Comparison of ENCODE assay signal across 13 cellular contexts in the genomic region with DNA sequence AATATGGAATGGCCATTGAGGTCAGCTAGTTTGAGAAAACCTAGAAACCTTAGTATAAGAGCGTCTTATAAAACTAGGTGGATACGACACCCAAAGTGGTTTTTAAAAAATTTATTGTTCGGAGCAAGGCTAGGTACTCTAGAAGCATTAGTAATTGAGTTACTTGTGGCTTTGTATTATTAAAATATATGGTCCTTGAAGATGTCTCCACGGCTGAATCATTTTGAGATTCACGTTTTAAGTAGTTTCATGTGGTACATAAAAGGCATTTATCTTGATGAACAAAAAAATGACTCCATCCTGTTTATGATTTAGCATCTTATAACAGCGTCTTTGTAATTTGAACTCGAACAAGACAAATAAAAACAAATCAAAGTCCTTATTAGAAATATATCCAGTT. TPM values are rescaled to one million over a fixed set of nuclear protein-coding genes. Genes with fewer than 3 reads are reported as not detected.
"Had no signal": no experiment of that assay in that cellular context is flagged by ENCODE, and none has a peak within 500 bp of the region (broad histone marks: within the 10 kb centered on the region; RNA-seq: fewer than 3 reads in every experiment).

No MANE protein-coding gene starts in this region.

RNA-seq across cellular contexts. Expression of gene FABP2, which starts 44.9 kb away (rescaled TPM):
- total RNA-seq: activated CD4-positive, alpha-beta memory T cell treated with anti-CD3 and anti-CD28 coated beads for 36 hours; activated CD4-positive, alpha-beta T cell treated with anti-CD3 and anti-CD28 coated beads, Interleukin-2, amount 10 ng/mL, durations not matched to agents 24 days and 14 days; activated CD8-positive, alpha-beta memory T cell treated with anti-CD3 and anti-CD28 coated beads for 36 hours; activated CD8-positive, alpha-beta T cell treated with anti-CD3 and anti-CD28 coated beads for 36 hours; activated T-cell treated with anti-CD3 and anti-CD28 coated beads, Interleukin-2, amount 50 U/mL, for 4 hours; activated T-cell treated with anti-CD3 and anti-CD28 coated beads, Interleukin-2, amount 50 U/mL, for 72 hours; activated T-helper 1 cell treated with anti-CD3 and anti-CD28 coated beads, Interleukin-12 subunit alpha, Interleukin-12 subunit beta, Interleukin-2, Interleukin-4 antibody, amounts not matched to agents 30 ng/mL and 10 ng/mL and 1 ng/mL, durations not matched to agents 14 hours and 24 hours and 36 hours; activated T-helper 2 cell treated with anti-CD3 and anti-CD28 coated beads, Interferon-gamma antibody, Interleukin-2, Interleukin-4, amounts not matched to agents 10 μg/mL and 5 μg/mL and 100 μg/mL, durations not matched to agents 14 hours and 24 hours and 36 hours; ascending aorta; bronchial epithelial cell; chondrocyte; T-helper 2 cell treated with Interferon-gamma antibody and Interleukin-4, amounts not matched to agents 100 ng/mL and 5 ng/mL, for 36 hours; WTC11 had no signal
